21 cellular contexts compared by ENCODE assay signal in genomic region chr19:46727036-46727501, GRCh38. TPM values are rescaled to one million over a fixed set of nuclear protein-coding genes. Genes with fewer than 3 reads are reported as not detected.
DNase-seq lines count a peak whose midpoint lies in the region; ATAC-seq, FAIRE-seq and TF ChIP-seq lines count a peak whose summit lies in the region.
"Had no signal": no experiment of that assay in that cellular context is flagged by ENCODE, and none has a peak within 500 bp of the region (broad histone marks: within the 10 kb centered on the region; RNA-seq: fewer than 3 reads in every experiment).

No MANE protein-coding gene starts in this region.

- peak overlapping the region; percentile 47 for H3K27ac Mint-ChIP-seq in astrocyte (ENCODE audit: unreplicated experiment)
- H3K27ac Mint-ChIP-seq: activated B cell treated with CpG ODN at 0.5 μM for 24 hours; activated T-helper 2 cell treated with anti-CD3 and anti-CD28 coated beads, Interferon-gamma antibody, Interleukin-2, Interleukin-4, amounts not matched to agents 10 μg/mL and 5 μg/mL and 100 μg/mL, durations not matched to agents 14 hours and 24 hours and 36 hours had no signal

- intact Hi-C loops in HepG2 (cut with micrococcal nuclease; ENCODE audit: unreplicated experiment) = no loop called here

- H3K9me3 ChIP-seq in HUES6 (ENCODE audit: control insufficient read depth, insufficient read depth, low read depth, low read length) = no peaks in the 10 kb centered on the region
- no peaks in the 10 kb centered on the region for H3K9me3 ChIP-seq in astrocyte (ENCODE audit: insufficient read depth, low read depth, low read length)
- no peaks in the 10 kb centered on the region for H3K9me3 ChIP-seq in HepG2 (ENCODE audit: low read length)
- no peaks in the 10 kb centered on the region for H3K9me3 ChIP-seq in subcutaneous abdominal adipose tissue (ENCODE audit: control insufficient read depth in 5 of 5, low read length in 5 of 5)
- H3K9me3 ChIP-seq: BE2C, pancreas had no signal

- POLR2A ChIA-PET in HepG2 (lab: Yijun Ruan, JAX) = no interaction called here

- no peaks in the 10 kb centered on the region for H3K9me3 Mint-ChIP-seq in astrocyte (ENCODE audit: unreplicated experiment)
- H3K9me3 Mint-ChIP-seq: activated B cell treated with CpG ODN at 0.5 μM for 24 hours; activated T-helper 2 cell treated with anti-CD3 and anti-CD28 coated beads, Interferon-gamma antibody, Interleukin-2, Interleukin-4, amounts not matched to agents 10 μg/mL and 5 μg/mL and 100 μg/mL, durations not matched to agents 14 hours and 24 hours and 36 hours had no signal

- peaks cover 21% of the 10 kb centered on the region for H3K36me3 Mint-ChIP-seq in astrocyte (ENCODE audit: low read depth, unreplicated experiment)

- DNase-seq in astrocyte (ENCODE audit: low read depth) (no peak), HepG2 (ENCODE audit: low spot score) (no peak), T-helper 1 cell (no peak)
- DNase-seq: activated B cell treated with CpG ODN at 0.5 μM for 24 hours; BE2C; GF-D8; Karpas-422; NCI-H1092; NCI-H2081; NCI-H524; stimulated activated CD4-positive, alpha-beta T cell treated with anti-CD3 and anti-CD28 coated beads, Interleukin-4, amount 100 ng/mL, for 24 hours had no signal

- H3K36me3 ChIP-seq in HUES6 (ENCODE audit: control insufficient read depth, insufficient read depth, low read length) = peaks cover 98% of the 10 kb centered on the region
- H3K36me3 ChIP-seq in astrocyte (ENCODE audit: insufficient read depth, low read length) = peaks cover 23% of the 10 kb centered on the region
- peaks cover 56 to 95% of the 10 kb centered on the region in 2 experiments for H3K36me3 ChIP-seq in HepG2 (replicated peaks in 1 of 2; ENCODE audit: control insufficient read depth in 1 of 2, insufficient read depth in 2 of 2, low read length in 2 of 2)
- H3K36me3 ChIP-seq in subcutaneous abdominal adipose tissue (ENCODE audit: control insufficient read depth in 5 of 5, insufficient read depth in 5 of 5, low read length in 5 of 5) = peaks cover 0 to 99% (median 92%) of the 10 kb centered on the region in 5 donors

- H4K20me1 ChIP-seq in astrocyte (ENCODE audit: insufficient read depth, low read length) (peaks cover 80% of the 10 kb centered on the region), HepG2 (ENCODE audit: insufficient read depth, low read length) (peaks cover 13% of the 10 kb centered on the region; the same call in 1 of the 2 replicates)

- H2AFZ ChIP-seq in astrocyte (ENCODE audit: low read depth, low read length) = no peak overlapping the region
- H2AFZ ChIP-seq in HepG2 (ENCODE audit: low read length) = no peak overlapping the region

- H3K4me2 ChIP-seq in astrocyte (ENCODE audit: low read length) (no peak overlapping the region), HepG2 (ENCODE audit: low read depth, low read length) (no peak overlapping the region)

- H3K27ac ChIP-seq in HUES6 (ENCODE audit: low read depth, low read length) = peak overlapping the region; percentile 39; the same call in 1 of the 2 replicates
- H3K27ac ChIP-seq in astrocyte (ENCODE audit: low read depth, low read length) = no peak overlapping the region
- no peak overlapping the region for H3K27ac ChIP-seq in HepG2 (ENCODE audit: extremely low read length, insufficient read depth, low read length)
- peak overlapping the region; percentile 65 for H3K27ac ChIP-seq in subcutaneous abdominal adipose tissue (ENCODE audit: low read depth, low read length)
- H3K27ac ChIP-seq: HL-60, pancreas had no signal

- H3K4me1 Mint-ChIP-seq in astrocyte (ENCODE audit: low read depth, unreplicated experiment) = peaks cover 42% of the 10 kb centered on the region

- H3K79me2 ChIP-seq in astrocyte (ENCODE audit: insufficient read depth, low read length) = peaks cover 61% of the 10 kb centered on the region
- H3K79me2 ChIP-seq in HepG2 (ENCODE audit: insufficient read depth, low read length) = no peaks in the 10 kb centered on the region

- no peak for TF ChIP-seq POLR2A in HepG2 (IDR thresholded peaks at IDR 0.05; ENCODE audit: insufficient read depth in 1 of 2, low read depth in 2 of 2, low read length in 2 of 2)

- TF ChIP-seq RAD21 in HepG2 (CRISPR knock-in tag; IDR thresholded peaks at IDR 0.05) = no peak

- WGBS in HepG2 (ENCODE audit: low lambda C conversion rate) = 100% methylated on average over 6 of the region's 14 CpGs

- no peak for TF ChIP-seq CTCF in astrocyte (IDR thresholded peaks at IDR 0.05; ENCODE audit: insufficient read depth, low read depth, low read length)
- no peak for TF ChIP-seq CTCF in HepG2 (CRISPR knock-in tag; IDR thresholded peaks at IDR 0.05)

- no peak for ATAC-seq in HepG2
- ATAC-seq in GM18858 (IDR thresholded peaks at IDR 0.05; ENCODE audit: unreplicated experiment) = no peak
- no peak for ATAC-seq in HG02571 (IDR thresholded peaks at IDR 0.05; ENCODE audit: unreplicated experiment)
- ATAC-seq: HCT116, pancreas had no signal

- H3K27me3 ChIP-seq in HUES6 (ENCODE audit: control insufficient read depth, insufficient read depth, low read length) (no peaks in the 10 kb centered on the region), astrocyte (ENCODE audit: insufficient read depth, low read length) (no peaks in the 10 kb centered on the region), HepG2 (ENCODE audit: control insufficient read depth in 1 of 2, insufficient read depth in 2 of 2, low read length in 2 of 2) (no peaks in the 10 kb centered on the region), subcutaneous abdominal adipose tissue (ENCODE audit: control insufficient read depth in 5 of 5, insufficient read depth in 4 of 5, low read length in 5 of 5) (no peaks in the 10 kb centered on the region)
- H3K27me3 ChIP-seq: BE2C, pancreas had no signal

- peaks cover 11% of the 10 kb centered on the region; the same call in 1 of the 2 replicates for H3K4me1 ChIP-seq in HUES6 (ENCODE audit: control insufficient read depth, insufficient read depth, low read length)
- H3K4me1 ChIP-seq in astrocyte (ENCODE audit: insufficient read depth, low read length) = peaks cover 31% of the 10 kb centered on the region
- H3K4me1 ChIP-seq in HepG2 (ENCODE audit: insufficient read depth, low read length) = peaks cover 3% of the 10 kb centered on the region
- peaks cover 2 to 80% (median 37%) of the 10 kb centered on the region in 5 donors for H3K4me1 ChIP-seq in subcutaneous abdominal adipose tissue (ENCODE audit: control insufficient read depth in 5 of 5, insufficient read depth in 5 of 5, low read length in 5 of 5)
- H3K4me1 ChIP-seq: BE2C, pancreas had no signal

- CTCF ChIA-PET in HepG2 (lab: Yijun Ruan, JAX; ENCODE audit: low intra/inter-chr PET ratio, low total read pairs) = interaction anchor here (2.8 kb wide), 1 partner anchor 23 kb away, joined by 22 read pairs; no protein-coding TSS in a partner anchor

- H3K4me3 ChIP-seq in HUES6 (ENCODE audit: low read depth, low read length) (no peak overlapping the region), astrocyte (ENCODE audit: insufficient read depth, low read depth, low read length) (no peak overlapping the region), HepG2 (replicated peaks in 1 of 3; ENCODE audit: insufficient read depth in 1 of 3, low read depth in 2 of 3, low read length in 3 of 3) (no peak overlapping the region), subcutaneous abdominal adipose tissue (ENCODE audit: low read depth in 1 of 5, low read length in 5 of 5) (peak overlapping the region in 2 of 5 donors; percentile 38 to 41)
- H3K4me3 ChIP-seq: pancreas, skin epidermis had no signal

- FAIRE-seq in astrocyte (lab: Jason Lieb, UNC) (no peak), HepG2 (lab: Jason Lieb, UNC) (no peak)
- FAIRE-seq: GM12891, pancreas had no signal

- no peak for TF ChIP-seq EP300 in HepG2 (IDR thresholded peaks at IDR 0.05; ENCODE audit: low read depth in 2 of 2, low read length in 2 of 2)
- TF ChIP-seq EP300 in HepG2 (CRISPR knock-in tag; IDR thresholded peaks at IDR 0.05; ENCODE audit: borderline replicate concordance) = no peak

- no peak overlapping the region for H3K9ac ChIP-seq in HUES6 (ENCODE audit: low read length)
- no peak overlapping the region for H3K9ac ChIP-seq in astrocyte (ENCODE audit: low read length)
- H3K9ac ChIP-seq in HepG2 (ENCODE audit: insufficient read depth, low read depth, low read length) = no peak overlapping the region
- H3K9ac ChIP-seq in subcutaneous abdominal adipose tissue (ENCODE audit: low read length in 5 of 5) = peak overlapping the region in 1 of 5 donors; percentile 5

- in situ Hi-C loops in HepG2 (cut with HindIII; ENCODE audit: extremely low pct_ligation_motif_present, low pct_unique_long_range_greater_than_20kb) = no loop called here

- TSS peak; percentile 26 for BruUV-seq in HepG2 (replicated peaks; lab: Mats Ljungman, UMichigan)

- H3K4me3 Mint-ChIP-seq in astrocyte (ENCODE audit: unreplicated experiment) = no peak overlapping the region
- H3K4me3 Mint-ChIP-seq: activated B cell treated with CpG ODN at 0.5 μM for 24 hours had no signal

- H3K27me3 Mint-ChIP-seq in astrocyte (ENCODE audit: low read depth, unreplicated experiment) = no peaks in the 10 kb centered on the region
- H3K27me3 Mint-ChIP-seq: activated B cell treated with CpG ODN at 0.5 μM for 24 hours had no signal

RNA-seq across cellular contexts. Expression of gene PRKD2, which starts 10.2 kb away (rescaled TPM):
- total RNA-seq in astrocyte (45.8 and 54.6 TPM in 2 replicates), HepG2 (2016; rRNA removed; fragmentation: Illumina TruSeq; extraction: Trizol) (6.7 and 13.2 TPM in 2 replicates)
- 3.7 and 5.6 TPM in 2 replicates for total RNA-seq in HepG2 (2016; cell fraction: cytosol; rRNA removed; fragmentation: Illumina TruSeq; extraction: Trizol; ENCODE audit: low read depth)
- total RNA-seq in HepG2 (2016; cell fraction: insoluble cytoplasmic fraction; rRNA removed; fragmentation: Illumina TruSeq; extraction: Trizol) = 7.7 and 10.7 TPM in 2 replicates
- 10.7 and 11.6 TPM in 2 replicates for total RNA-seq in HepG2 (2016; cell fraction: membrane; rRNA removed; fragmentation: Illumina TruSeq; extraction: Trizol)
- total RNA-seq in HepG2 (2016; cell fraction: nucleus; rRNA removed; fragmentation: Illumina TruSeq; extraction: Trizol) = 9.5 and 12.7 TPM in 2 replicates
- 7.3 and 9.2 TPM in 2 replicates for polyA plus RNA-seq in HepG2 (2011; rRNA removed)
- 5.7 and 8.3 TPM in 2 replicates for polyA plus RNA-seq in HepG2 (2011; cell fraction: cytosol; rRNA removed)
- 19.6 and 26.3 TPM in 2 replicates for polyA plus RNA-seq in HepG2 (2011; cell fraction: nucleus; rRNA removed)
- 12.3 and 18.9 TPM in 2 replicates for polyA plus RNA-seq in HepG2 (2012)
- 4.2 and 4.7 TPM in 2 replicates for polyA plus RNA-seq in HepG2 (2016; cell fraction: cytosol; fragmentation: Illumina TruSeq; extraction: Trizol; ENCODE audit: low read depth)
- 12.5 and 12.9 TPM in 2 replicates for polyA plus RNA-seq in HepG2 (2016; cell fraction: insoluble cytoplasmic fraction; fragmentation: Illumina TruSeq; extraction: Trizol; ENCODE audit: low read depth)
- 6.8 and 7.6 TPM in 2 replicates for polyA plus RNA-seq in HepG2 (2016; cell fraction: membrane; fragmentation: Illumina TruSeq; extraction: Trizol; ENCODE audit: low read depth)
- polyA plus RNA-seq in HepG2 (2016; cell fraction: nucleus; fragmentation: Illumina TruSeq; extraction: Trizol; ENCODE audit: insufficient read depth, low read depth) = 26.1 and 27.2 TPM in 2 replicates
- 10.6 and 14.4 TPM in 2 replicates for polyA minus RNA-seq in HepG2 (2011; rRNA and poly(A)+ RNA removed; ENCODE audit: low replicate concordance)
- polyA minus RNA-seq in HepG2 (2011; cell fraction: cytosol; rRNA and poly(A)+ RNA removed) = 8.2 and 11.7 TPM in 2 replicates
- polyA minus RNA-seq in HepG2 (2011; cell fraction: nucleus; rRNA and poly(A)+ RNA removed) = 9.1 TPM in 2 replicates

RNA-seq across cellular contexts. Expression of gene FKRP, which starts 18.8 kb away (rescaled TPM):
- 25.1 and 28.1 TPM in 2 replicates for total RNA-seq in astrocyte
- 4.0 and 9.8 TPM in 2 replicates for total RNA-seq in HepG2 (2016; rRNA removed; fragmentation: Illumina TruSeq; extraction: Trizol)
- total RNA-seq in HepG2 (2016; cell fraction: cytosol; rRNA removed; fragmentation: Illumina TruSeq; extraction: Trizol; ENCODE audit: low read depth) = 1.2 and 1.9 TPM in 2 replicates
- total RNA-seq in HepG2 (2016; cell fraction: insoluble cytoplasmic fraction; rRNA removed; fragmentation: Illumina TruSeq; extraction: Trizol) = 3.4 and 11.2 TPM in 2 replicates
- 3.6 and 3.7 TPM in 2 replicates for total RNA-seq in HepG2 (2016; cell fraction: membrane; rRNA removed; fragmentation: Illumina TruSeq; extraction: Trizol)
- total RNA-seq in HepG2 (2016; cell fraction: nucleus; rRNA removed; fragmentation: Illumina TruSeq; extraction: Trizol) = 11.2 and 11.6 TPM in 2 replicates
- polyA plus RNA-seq in HepG2 (2011; rRNA removed) = 7.3 and 9.2 TPM in 2 replicates
- polyA plus RNA-seq in HepG2 (2011; cell fraction: cytosol; rRNA removed) = 7.8 and 9.7 TPM in 2 replicates
- polyA plus RNA-seq in HepG2 (2011; cell fraction: nucleus; rRNA removed) = 27.5 and 33.9 TPM in 2 replicates
- polyA plus RNA-seq in HepG2 (2012) = 12.4 and 17.0 TPM in 2 replicates
- polyA plus RNA-seq in HepG2 (2016; cell fraction: cytosol; fragmentation: Illumina TruSeq; extraction: Trizol; ENCODE audit: low read depth) = 0.63 and 1.3 TPM in 2 replicates
- polyA plus RNA-seq in HepG2 (2016; cell fraction: insoluble cytoplasmic fraction; fragmentation: Illumina TruSeq; extraction: Trizol; ENCODE audit: low read depth) = 5.1 TPM in 2 replicates
- polyA plus RNA-seq in HepG2 (2016; cell fraction: membrane; fragmentation: Illumina TruSeq; extraction: Trizol; ENCODE audit: low read depth) = 1.7 and 2.3 TPM in 2 replicates
- polyA plus RNA-seq in HepG2 (2016; cell fraction: nucleus; fragmentation: Illumina TruSeq; extraction: Trizol; ENCODE audit: insufficient read depth, low read depth) = 34.8 and 35.7 TPM in 2 replicates
- 6.9 and 11.0 TPM in 2 replicates for polyA minus RNA-seq in HepG2 (2011; rRNA and poly(A)+ RNA removed; ENCODE audit: low replicate concordance)
- 7.5 and 8.8 TPM in 2 replicates for polyA minus RNA-seq in HepG2 (2011; cell fraction: cytosol; rRNA and poly(A)+ RNA removed)
- 10.3 and 11.5 TPM in 2 replicates for polyA minus RNA-seq in HepG2 (2011; cell fraction: nucleus; rRNA and poly(A)+ RNA removed)

RNA-seq across cellular contexts. Expression of gene STRN4, which starts 19.2 kb away (rescaled TPM):
- 75.0 and 80.8 TPM in 2 replicates for total RNA-seq in astrocyte
- total RNA-seq in HepG2 (2016; rRNA removed; fragmentation: Illumina TruSeq; extraction: Trizol) = 32.2 and 43.1 TPM in 2 replicates
- 13.6 and 15.4 TPM in 2 replicates for total RNA-seq in HepG2 (2016; cell fraction: cytosol; rRNA removed; fragmentation: Illumina TruSeq; extraction: Trizol; ENCODE audit: low read depth)
- 25.7 and 41.7 TPM in 2 replicates for total RNA-seq in HepG2 (2016; cell fraction: insoluble cytoplasmic fraction; rRNA removed; fragmentation: Illumina TruSeq; extraction: Trizol)
- 30.2 and 30.9 TPM in 2 replicates for total RNA-seq in HepG2 (2016; cell fraction: membrane; rRNA removed; fragmentation: Illumina TruSeq; extraction: Trizol)
- 30.6 and 31.6 TPM in 2 replicates for total RNA-seq in HepG2 (2016; cell fraction: nucleus; rRNA removed; fragmentation: Illumina TruSeq; extraction: Trizol)
- 57.3 and 80.7 TPM in 2 replicates for polyA plus RNA-seq in HepG2 (2011; rRNA removed)
- 34.2 and 64.8 TPM in 2 replicates for polyA plus RNA-seq in HepG2 (2011; cell fraction: cytosol; rRNA removed)
- polyA plus RNA-seq in HepG2 (2011; cell fraction: nucleus; rRNA removed) = 266 and 313 TPM in 2 replicates
- 35.6 and 48.5 TPM in 2 replicates for polyA plus RNA-seq in HepG2 (2012)
- polyA plus RNA-seq in HepG2 (2016; cell fraction: cytosol; fragmentation: Illumina TruSeq; extraction: Trizol; ENCODE audit: low read depth) = 8.5 and 9.3 TPM in 2 replicates
- 34.1 and 37.8 TPM in 2 replicates for polyA plus RNA-seq in HepG2 (2016; cell fraction: insoluble cytoplasmic fraction; fragmentation: Illumina TruSeq; extraction: Trizol; ENCODE audit: low read depth)
- 21.1 and 23.2 TPM in 2 replicates for polyA plus RNA-seq in HepG2 (2016; cell fraction: membrane; fragmentation: Illumina TruSeq; extraction: Trizol; ENCODE audit: low read depth)
- polyA plus RNA-seq in HepG2 (2016; cell fraction: nucleus; fragmentation: Illumina TruSeq; extraction: Trizol; ENCODE audit: insufficient read depth, low read depth) = 78.0 and 78.1 TPM in 2 replicates
- 47.8 and 141 TPM in 2 replicates for polyA minus RNA-seq in HepG2 (2011; rRNA and poly(A)+ RNA removed; ENCODE audit: low replicate concordance)
- 30.6 and 39.4 TPM in 2 replicates for polyA minus RNA-seq in HepG2 (2011; cell fraction: cytosol; rRNA and poly(A)+ RNA removed)
- polyA minus RNA-seq in HepG2 (2011; cell fraction: nucleus; rRNA and poly(A)+ RNA removed) = 37.0 and 47.4 TPM in 2 replicates

Comparison
In these comparisons a context has a peak if more than half of its experiments do, and no peak if none do; other contexts are left out.
1. H3K27ac ChIP-seq: peak in HUES6 (single experiment) and subcutaneous abdominal adipose tissue (single experiment); none in astrocyte (single experiment) and HepG2 (single experiment).